22 cellular contexts compared by ENCODE assay signal in genomic region chr15:77720155-77720554, GRCh38.
"Had no signal": no experiment of that assay in that cellular context is flagged by ENCODE, and none has a peak within 500 bp of the region (broad histone marks: within the 10 kb centered on the region; RNA-seq: fewer than 3 reads in every experiment).

No MANE protein-coding gene starts in this region.

- H3K27me3 ChIP-seq: body of pancreas, hepatocyte had no signal

- H3K27ac ChIP-seq: body of pancreas, coronary artery, gastrocnemius medialis, hepatocyte, parathyroid adenoma, stomach, tibial nerve had no signal

- DNase-seq: activated CD4-positive, alpha-beta T cell treated with anti-CD3 and anti-CD28 coated beads for 36 hours; activated CD4-positive, CD25-positive, alpha-beta regulatory T cell; activated effector memory CD4-positive, alpha-beta T cell treated with Interleukin-2 at 50 U/mL for 16 hours; activated naive CD4-positive, alpha-beta T cell treated with Interleukin-2 at 50 U/mL for 16 hours; aorta; body of pancreas; effector memory CD8-positive, alpha-beta T cell; erythroblast; gastrocnemius medialis; islet precursor cell; left ventricle myocardium superior; naive thymus-derived CD4-positive, alpha-beta T cell; occipital lobe; stimulated activated CD4-positive, alpha-beta T cell treated with anti-CD3 and anti-CD28 coated beads, Interleukin-15, amount 100 ng/mL, for 24 hours; stimulated activated CD4-positive, alpha-beta T cell treated with anti-CD3 and anti-CD28 coated beads, Interleukin-2, amount 100 ng/mL, for 24 hours; stimulated activated naive B cell treated with anti-CD40 and anti-IgM and Interleukin-4, amounts not matched to agents 10 μg/mL and 1 μg/mL and 100 μg/mL, for 72 hours; stomach; T-helper 1 cell had no signal

- H3K4me3 ChIP-seq: body of pancreas, coronary artery, gastrocnemius medialis, hepatocyte, stomach, tibial nerve had no signal
